ENCODE assay signal across 11 cellular contexts in the genomic region with DNA sequence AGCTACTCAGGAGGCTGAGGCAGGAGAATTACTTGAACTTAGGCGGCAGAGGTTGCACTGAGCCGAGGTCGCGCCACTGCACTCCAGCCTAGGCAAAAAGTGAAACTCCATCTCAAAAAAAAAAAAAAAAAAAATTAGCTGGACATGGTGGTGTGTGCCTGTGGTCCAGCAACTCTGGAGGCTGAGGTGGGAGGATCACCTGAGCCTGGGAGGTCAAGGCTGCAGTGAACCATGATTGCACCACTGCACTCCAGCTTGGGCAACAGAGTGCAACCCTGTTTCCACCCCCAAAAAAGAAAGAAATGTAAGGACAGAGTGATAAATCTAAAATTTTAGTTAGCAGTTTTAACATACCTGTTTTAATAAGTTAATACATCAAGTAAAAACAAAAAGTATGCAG. TPM values are rescaled to one million over a fixed set of nuclear protein-coding genes. Genes with fewer than 3 reads are reported as not detected.
DNase-seq lines count a peak whose midpoint lies in the region; ATAC-seq and TF ChIP-seq lines count a peak whose summit lies in the region.
"Not testable (repeated sequence)": the region's sequence is repeated elsewhere in the genome, so short reads cannot be mapped to it uniquely, and the experiment has no call there.
"Had no signal": no experiment of that assay in that cellular context is flagged by ENCODE, and none has a peak within 500 bp of the region (broad histone marks: within the 10 kb centered on the region; RNA-seq: fewer than 3 reads in every experiment).

No MANE protein-coding gene starts in this region.

- H4K20me1 ChIP-seq in OCI-LY3 (ENCODE audit: insufficient read depth, low read length), result not testable (repeated sequence)

- peak overlapping the region; percentile 93 for H3K27ac Mint-ChIP-seq in T-helper 2 cell treated with Interferon-gamma antibody and Interleukin-4, amounts not matched to agents 5 μg/mL and 100 μg/mL, for 36 hours
- peak overlapping the region; percentile 92 for H3K27ac Mint-ChIP-seq in activated CD4-positive, alpha-beta memory T cell treated with anti-CD3 and anti-CD28 coated beads for 36 hours
- H3K27ac Mint-ChIP-seq in activated CD8-positive, alpha-beta T cell treated with anti-CD3 and anti-CD28 coated beads, Interleukin-2, amount 10 ng/mL, durations not matched to agents 7 days and 5 days, result peak overlapping the region; percentile 92
- H3K27ac Mint-ChIP-seq in activated T-helper 1 cell treated with anti-CD3 and anti-CD28 coated beads, Interleukin-12 subunit alpha, Interleukin-12 subunit beta, Interleukin-2, Interleukin-4 antibody, amounts not matched to agents 30 ng/mL and 10 ng/mL and 1 ng/mL, durations not matched to agents 14 hours and 24 hours and 36 hours, result peak overlapping the region; percentile 29
- peak overlapping the region; percentile 98 for H3K27ac Mint-ChIP-seq in activated naive CD8-positive, alpha-beta T cell treated with anti-CD3 and anti-CD28 coated beads, Interleukin-2, amount 10 ng/mL, durations not matched to agents 7 days and 5 days
- H3K27ac Mint-ChIP-seq in stimulated activated effector memory CD8-positive, alpha-beta T cell treated with anti-CD3 and anti-CD28 coated beads, Interleukin-12 subunit alpha, Interleukin-12 subunit beta, amount 100 ng/mL, for 72 hours, result peak overlapping the region; percentile 38

- H3K36me3 ChIP-seq in OCI-LY3 (replicated peaks; ENCODE audit: low read depth, low read length), result not testable (repeated sequence)

- H3K4me2 ChIP-seq in OCI-LY3 (ENCODE audit: low read length), result peak overlapping the region; percentile 73

- not testable (repeated sequence) for TF ChIP-seq CTCF in OCI-LY3 (IDR thresholded peaks at IDR 0.05; ENCODE audit: low read depth, low read length)

- not testable (repeated sequence) for ATAC-seq in activated CD8-positive, alpha-beta T cell treated with anti-CD3 and anti-CD28 coated beads, Interleukin-2, amount 10 ng/mL, durations not matched to agents 7 days and 5 days; activated naive CD8-positive, alpha-beta T cell treated with anti-CD3 and anti-CD28 coated beads, Interleukin-2, amount 10 ng/mL, durations not matched to agents 7 days and 5 days (ENCODE audit: low read depth); stimulated activated effector memory CD8-positive, alpha-beta T cell treated with anti-CD3 and anti-CD28 coated beads, Interleukin-12 subunit alpha, Interleukin-12 subunit beta, amount 100 ng/mL, for 72 hours

- peaks cover 15% of the 10 kb centered on the region for H3K9me3 ChIP-seq in OCI-LY3 (ENCODE audit: insufficient read depth, low read length)

- not testable (repeated sequence) for H3K27ac ChIP-seq in OCI-LY3 (ENCODE audit: low read length)

- H3K4me1 Mint-ChIP-seq in T-helper 2 cell treated with Interferon-gamma antibody and Interleukin-4, amounts not matched to agents 5 μg/mL and 100 μg/mL, for 36 hours (ENCODE audit: low read depth), result peaks cover 44% of the 10 kb centered on the region
- peaks cover 34% of the 10 kb centered on the region for H3K4me1 Mint-ChIP-seq in activated CD4-positive, alpha-beta memory T cell treated with anti-CD3 and anti-CD28 coated beads for 36 hours (ENCODE audit: low read depth)
- peaks cover 55% of the 10 kb centered on the region for H3K4me1 Mint-ChIP-seq in activated CD8-positive, alpha-beta T cell treated with anti-CD3 and anti-CD28 coated beads, Interleukin-2, amount 10 ng/mL, durations not matched to agents 7 days and 5 days (ENCODE audit: low read depth)
- H3K4me1 Mint-ChIP-seq in activated T-helper 1 cell treated with anti-CD3 and anti-CD28 coated beads, Interleukin-12 subunit alpha, Interleukin-12 subunit beta, Interleukin-2, Interleukin-4 antibody, amounts not matched to agents 30 ng/mL and 10 ng/mL and 1 ng/mL, durations not matched to agents 14 hours and 24 hours and 36 hours (ENCODE audit: low read depth), result peaks cover 46% of the 10 kb centered on the region
- peaks cover 38% of the 10 kb centered on the region for H3K4me1 Mint-ChIP-seq in activated naive CD8-positive, alpha-beta T cell treated with anti-CD3 and anti-CD28 coated beads, Interleukin-2, amount 10 ng/mL, durations not matched to agents 7 days and 5 days
- H3K4me1 Mint-ChIP-seq in stimulated activated effector memory CD8-positive, alpha-beta T cell treated with anti-CD3 and anti-CD28 coated beads, Interleukin-12 subunit alpha, Interleukin-12 subunit beta, amount 100 ng/mL, for 72 hours, result peaks cover 30% of the 10 kb centered on the region

- H3K4me1 ChIP-seq in OCI-LY3 (ENCODE audit: low read length), result peaks cover 48% of the 10 kb centered on the region

- H3K27me3 Mint-ChIP-seq in T-helper 2 cell treated with Interferon-gamma antibody and Interleukin-4, amounts not matched to agents 5 μg/mL and 100 μg/mL, for 36 hours (ENCODE audit: low read depth); activated CD4-positive, alpha-beta memory T cell treated with anti-CD3 and anti-CD28 coated beads for 36 hours; activated CD8-positive, alpha-beta T cell treated with anti-CD3 and anti-CD28 coated beads, Interleukin-2, amount 10 ng/mL, durations not matched to agents 7 days and 5 days (ENCODE audit: low read depth); activated T-helper 1 cell treated with anti-CD3 and anti-CD28 coated beads, Interleukin-12 subunit alpha, Interleukin-12 subunit beta, Interleukin-2, Interleukin-4 antibody, amounts not matched to agents 30 ng/mL and 10 ng/mL and 1 ng/mL, durations not matched to agents 14 hours and 24 hours and 36 hours (ENCODE audit: insufficient read depth); activated naive CD8-positive, alpha-beta T cell treated with anti-CD3 and anti-CD28 coated beads, Interleukin-2, amount 10 ng/mL, durations not matched to agents 7 days and 5 days: not testable (repeated sequence)

- not testable (repeated sequence) for H3K79me2 ChIP-seq in OCI-LY3 (ENCODE audit: low read length)

- POLR2A ChIA-PET in activated CD4-positive, alpha-beta memory T cell treated with anti-CD3 and anti-CD28 coated beads for 36 hours (lab: Charles Lee), result interaction anchor here (1.2 kb wide), 1 partner anchor 32 kb away, joined by 3 read pairs; no protein-coding TSS in a partner anchor
- POLR2A ChIA-PET in activated CD8-positive, alpha-beta T cell treated with anti-CD3 and anti-CD28 coated beads, Interleukin-2, amount 10 ng/mL, durations not matched to agents 7 days and 5 days (lab: Charles Lee), result interaction anchor here (0.6 to 2.4 kb wide), 5 partner anchors 12 to 74 kb away, joined by 3 to 9 read pairs (median 4); partner anchors contain the start of genes CKLF and CMTM2
- POLR2A ChIA-PET in activated naive CD8-positive, alpha-beta T cell treated with anti-CD3 and anti-CD28 coated beads, Interleukin-2, amount 10 ng/mL, durations not matched to agents 7 days and 5 days (lab: Charles Lee), result interaction anchor here (0.6 to 3.0 kb wide), 5 partner anchors 44 to 276 kb away, joined by 3 to 19 read pairs (median 4); partner anchors contain the start of gene CKLF

- not testable (repeated sequence) for H3K9me3 Mint-ChIP-seq in T-helper 2 cell treated with Interferon-gamma antibody and Interleukin-4, amounts not matched to agents 5 μg/mL and 100 μg/mL, for 36 hours; activated CD4-positive, alpha-beta memory T cell treated with anti-CD3 and anti-CD28 coated beads for 36 hours; activated CD8-positive, alpha-beta T cell treated with anti-CD3 and anti-CD28 coated beads, Interleukin-2, amount 10 ng/mL, durations not matched to agents 7 days and 5 days (ENCODE audit: insufficient read depth); activated T-helper 1 cell treated with anti-CD3 and anti-CD28 coated beads, Interleukin-12 subunit alpha, Interleukin-12 subunit beta, Interleukin-2, Interleukin-4 antibody, amounts not matched to agents 30 ng/mL and 10 ng/mL and 1 ng/mL, durations not matched to agents 14 hours and 24 hours and 36 hours; activated naive CD8-positive, alpha-beta T cell treated with anti-CD3 and anti-CD28 coated beads, Interleukin-2, amount 10 ng/mL, durations not matched to agents 7 days and 5 days; stimulated activated effector memory CD8-positive, alpha-beta T cell treated with anti-CD3 and anti-CD28 coated beads, Interleukin-12 subunit alpha, Interleukin-12 subunit beta, amount 100 ng/mL, for 72 hours

- CTCF ChIA-PET in activated CD4-positive, alpha-beta memory T cell treated with anti-CD3 and anti-CD28 coated beads for 36 hours (lab: Charles Lee), result interaction anchor here (0.8 to 0.9 kb wide), 2 partner anchors 12 to 33 kb away, joined by 3 read pairs; no protein-coding TSS in a partner anchor
- CTCF ChIA-PET in activated CD8-positive, alpha-beta T cell treated with anti-CD3 and anti-CD28 coated beads, Interleukin-2, amount 10 ng/mL, durations not matched to agents 7 days and 5 days (lab: Charles Lee), result interaction anchor here (1.8 to 4.2 kb wide), 4 partner anchors 10 to 54 kb away, joined by 5 to 24 read pairs (median 8); no protein-coding TSS in a partner anchor

- H3K4me3 Mint-ChIP-seq in T-helper 2 cell treated with Interferon-gamma antibody and Interleukin-4, amounts not matched to agents 5 μg/mL and 100 μg/mL, for 36 hours; activated CD4-positive, alpha-beta memory T cell treated with anti-CD3 and anti-CD28 coated beads for 36 hours; activated CD8-positive, alpha-beta T cell treated with anti-CD3 and anti-CD28 coated beads, Interleukin-2, amount 10 ng/mL, durations not matched to agents 7 days and 5 days; activated T-helper 1 cell treated with anti-CD3 and anti-CD28 coated beads, Interleukin-12 subunit alpha, Interleukin-12 subunit beta, Interleukin-2, Interleukin-4 antibody, amounts not matched to agents 30 ng/mL and 10 ng/mL and 1 ng/mL, durations not matched to agents 14 hours and 24 hours and 36 hours; stimulated activated effector memory CD8-positive, alpha-beta T cell treated with anti-CD3 and anti-CD28 coated beads, Interleukin-12 subunit alpha, Interleukin-12 subunit beta, amount 100 ng/mL, for 72 hours: not testable (repeated sequence)
- peak overlapping the region; percentile 42 for H3K4me3 Mint-ChIP-seq in activated naive CD8-positive, alpha-beta T cell treated with anti-CD3 and anti-CD28 coated beads, Interleukin-2, amount 10 ng/mL, durations not matched to agents 7 days and 5 days

- peaks cover 26% of the 10 kb centered on the region for H3K27me3 ChIP-seq in OCI-LY3 (ENCODE audit: low read depth, low read length)

- not testable (repeated sequence) for H2AFZ ChIP-seq in OCI-LY3 (ENCODE audit: low read depth, low read length)

- not testable (repeated sequence) for DNase-seq in T-helper 2 cell treated with Interferon-gamma antibody and Interleukin-4, amounts not matched to agents 5 μg/mL and 100 μg/mL, for 36 hours (ENCODE audit: low spot score); activated CD4-positive, alpha-beta memory T cell treated with anti-CD3 and anti-CD28 coated beads for 36 hours; activated CD8-positive, alpha-beta T cell treated with anti-CD3 and anti-CD28 coated beads, Interleukin-2, amount 10 ng/mL, durations not matched to agents 7 days and 5 days; activated T-helper 1 cell treated with anti-CD3 and anti-CD28 coated beads, Interleukin-12 subunit alpha, Interleukin-12 subunit beta, Interleukin-2, Interleukin-4 antibody, amounts not matched to agents 30 ng/mL and 10 ng/mL and 1 ng/mL, durations not matched to agents 14 hours and 24 hours and 36 hours (ENCODE audit: low spot score); activated naive CD8-positive, alpha-beta T cell treated with anti-CD3 and anti-CD28 coated beads, Interleukin-2, amount 10 ng/mL, durations not matched to agents 7 days and 5 days; stimulated activated effector memory CD8-positive, alpha-beta T cell treated with anti-CD3 and anti-CD28 coated beads, Interleukin-12 subunit alpha, Interleukin-12 subunit beta, amount 100 ng/mL, for 72 hours (ENCODE audit: low spot score in 2 of 2)

- H3K9ac ChIP-seq in OCI-LY3 (ENCODE audit: low read length), result not testable (repeated sequence)

- not testable (repeated sequence) for H3K36me3 Mint-ChIP-seq in T-helper 2 cell treated with Interferon-gamma antibody and Interleukin-4, amounts not matched to agents 5 μg/mL and 100 μg/mL, for 36 hours (ENCODE audit: low read depth); activated CD4-positive, alpha-beta memory T cell treated with anti-CD3 and anti-CD28 coated beads for 36 hours; activated T-helper 1 cell treated with anti-CD3 and anti-CD28 coated beads, Interleukin-12 subunit alpha, Interleukin-12 subunit beta, Interleukin-2, Interleukin-4 antibody, amounts not matched to agents 30 ng/mL and 10 ng/mL and 1 ng/mL, durations not matched to agents 14 hours and 24 hours and 36 hours (ENCODE audit: low read depth); stimulated activated effector memory CD8-positive, alpha-beta T cell treated with anti-CD3 and anti-CD28 coated beads, Interleukin-12 subunit alpha, Interleukin-12 subunit beta, amount 100 ng/mL, for 72 hours
- peaks cover 12% of the 10 kb centered on the region for H3K36me3 Mint-ChIP-seq in activated CD8-positive, alpha-beta T cell treated with anti-CD3 and anti-CD28 coated beads, Interleukin-2, amount 10 ng/mL, durations not matched to agents 7 days and 5 days (ENCODE audit: low read depth)
- H3K36me3 Mint-ChIP-seq in activated naive CD8-positive, alpha-beta T cell treated with anti-CD3 and anti-CD28 coated beads, Interleukin-2, amount 10 ng/mL, durations not matched to agents 7 days and 5 days, result peaks cover 14% of the 10 kb centered on the region

- intact Hi-C loops in activated CD4-positive, alpha-beta memory T cell treated with anti-CD3 and anti-CD28 coated beads for 36 hours (cut with micrococcal nuclease), result loop anchor here (2.0 kb wide), 1 partner anchor 74 kb away; no protein-coding TSS in a partner anchor
- intact Hi-C loops in activated T-helper 1 cell treated with anti-CD3 and anti-CD28 coated beads, Interleukin-12 subunit alpha, Interleukin-12 subunit beta, Interleukin-2, Interleukin-4 antibody, amounts not matched to agents 30 ng/mL and 10 ng/mL and 1 ng/mL, durations not matched to agents 14 hours and 24 hours and 36 hours (cut with micrococcal nuclease), result loop anchor here (2.0 kb wide), 1 partner anchor 32 kb away; no protein-coding TSS in a partner anchor

- H3K4me3 ChIP-seq in OCI-LY3 (ENCODE audit: low read length), result not testable (repeated sequence)

RNA-seq across cellular contexts. Expression of gene CMTM3, which starts 7.9 kb away (rescaled TPM):
- 10 to 100 TPM; 64.6 to 65.9 TPM for total RNA-seq in activated CD4-positive, alpha-beta memory T cell treated with anti-CD3 and anti-CD28 coated beads for 36 hours
- total RNA-seq in activated CD8-positive, alpha-beta T cell treated with anti-CD3 and anti-CD28 coated beads, Interleukin-2, amount 10 ng/mL, durations not matched to agents 7 days and 5 days, result 100 to 1,000 TPM; 102 to 104 TPM
- 93.1 and 94.1 TPM in 2 replicates for total RNA-seq in activated T-helper 1 cell treated with anti-CD3 and anti-CD28 coated beads, Interleukin-12 subunit alpha, Interleukin-12 subunit beta, Interleukin-2, Interleukin-4 antibody, amounts not matched to agents 30 ng/mL and 10 ng/mL and 1 ng/mL, durations not matched to agents 14 hours and 24 hours and 36 hours
- 100 to 1,000 TPM; 107 to 108 TPM for total RNA-seq in activated naive CD8-positive, alpha-beta T cell treated with anti-CD3 and anti-CD28 coated beads, Interleukin-2, amount 10 ng/mL, durations not matched to agents 7 days and 5 days

RNA-seq across cellular contexts. Expression of gene CMTM2, which starts 17.3 kb away (rescaled TPM):
- under 1 TPM; 0.36 to 0.45 TPM for total RNA-seq in activated CD4-positive, alpha-beta memory T cell treated with anti-CD3 and anti-CD28 coated beads for 36 hours
- under 1 TPM; 0.68 to 0.82 TPM for total RNA-seq in activated CD8-positive, alpha-beta T cell treated with anti-CD3 and anti-CD28 coated beads, Interleukin-2, amount 10 ng/mL, durations not matched to agents 7 days and 5 days
- total RNA-seq in activated T-helper 1 cell treated with anti-CD3 and anti-CD28 coated beads, Interleukin-12 subunit alpha, Interleukin-12 subunit beta, Interleukin-2, Interleukin-4 antibody, amounts not matched to agents 30 ng/mL and 10 ng/mL and 1 ng/mL, durations not matched to agents 14 hours and 24 hours and 36 hours, result 0.80 and 1.2 TPM in 2 replicates
- 1 to 10 TPM in 1 of 2 experiments, under 1 TPM in 1; 0.45 to 1.3 TPM for total RNA-seq in activated naive CD8-positive, alpha-beta T cell treated with anti-CD3 and anti-CD28 coated beads, Interleukin-2, amount 10 ng/mL, durations not matched to agents 7 days and 5 days
- total RNA-seq: A172; A673; Caco-2; CD8-positive, alpha-beta T cell had no signal

RNA-seq across cellular contexts. Expression of gene CMTM1, which starts 30.3 kb away (rescaled TPM):
- total RNA-seq in activated CD4-positive, alpha-beta memory T cell treated with anti-CD3 and anti-CD28 coated beads for 36 hours, result 10 to 100 TPM; 10.1 to 11.5 TPM
- 10 to 100 TPM; 13.6 to 15.0 TPM for total RNA-seq in activated CD8-positive, alpha-beta T cell treated with anti-CD3 and anti-CD28 coated beads, Interleukin-2, amount 10 ng/mL, durations not matched to agents 7 days and 5 days
- 12.5 and 13.9 TPM in 2 replicates for total RNA-seq in activated T-helper 1 cell treated with anti-CD3 and anti-CD28 coated beads, Interleukin-12 subunit alpha, Interleukin-12 subunit beta, Interleukin-2, Interleukin-4 antibody, amounts not matched to agents 30 ng/mL and 10 ng/mL and 1 ng/mL, durations not matched to agents 14 hours and 24 hours and 36 hours
- 10 to 100 TPM; 10.6 to 13.5 TPM for total RNA-seq in activated naive CD8-positive, alpha-beta T cell treated with anti-CD3 and anti-CD28 coated beads, Interleukin-2, amount 10 ng/mL, durations not matched to agents 7 days and 5 days

RNA-seq across cellular contexts. Expression of gene CKLF, which starts 44.2 kb away (rescaled TPM):
- 100 to 1,000 TPM; 167 to 173 TPM for total RNA-seq in activated CD4-positive, alpha-beta memory T cell treated with anti-CD3 and anti-CD28 coated beads for 36 hours
- total RNA-seq in activated CD8-positive, alpha-beta T cell treated with anti-CD3 and anti-CD28 coated beads, Interleukin-2, amount 10 ng/mL, durations not matched to agents 7 days and 5 days, result 100 to 1,000 TPM; 137 to 139 TPM
- total RNA-seq in activated T-helper 1 cell treated with anti-CD3 and anti-CD28 coated beads, Interleukin-12 subunit alpha, Interleukin-12 subunit beta, Interleukin-2, Interleukin-4 antibody, amounts not matched to agents 30 ng/mL and 10 ng/mL and 1 ng/mL, durations not matched to agents 14 hours and 24 hours and 36 hours, result 153 and 159 TPM in 2 replicates
- total RNA-seq in activated naive CD8-positive, alpha-beta T cell treated with anti-CD3 and anti-CD28 coated beads, Interleukin-2, amount 10 ng/mL, durations not matched to agents 7 days and 5 days, result 100 to 1,000 TPM; 124 to 130 TPM

RNA-seq across cellular contexts. Expression of gene TK2, which starts 46.6 kb away (rescaled TPM):
- 1 to 10 TPM; 5.4 to 5.8 TPM for total RNA-seq in activated CD4-positive, alpha-beta memory T cell treated with anti-CD3 and anti-CD28 coated beads for 36 hours
- 1 to 10 TPM; 5.7 to 6.4 TPM for total RNA-seq in activated CD8-positive, alpha-beta T cell treated with anti-CD3 and anti-CD28 coated beads, Interleukin-2, amount 10 ng/mL, durations not matched to agents 7 days and 5 days
- total RNA-seq in activated T-helper 1 cell treated with anti-CD3 and anti-CD28 coated beads, Interleukin-12 subunit alpha, Interleukin-12 subunit beta, Interleukin-2, Interleukin-4 antibody, amounts not matched to agents 30 ng/mL and 10 ng/mL and 1 ng/mL, durations not matched to agents 14 hours and 24 hours and 36 hours, result 7.3 and 8.4 TPM in 2 replicates
- total RNA-seq in activated naive CD8-positive, alpha-beta T cell treated with anti-CD3 and anti-CD28 coated beads, Interleukin-2, amount 10 ng/mL, durations not matched to agents 7 days and 5 days, result 1 to 10 TPM; 7.0 to 8.6 TPM

Comparison
In these comparisons a context has a peak if more than half of its experiments do, and no peak if none do; other contexts are left out.
1. H3K27ac Mint-ChIP-seq: peak in every context shown above with its lines; median percentile 98 in activated naive CD8-positive, alpha-beta T cell treated with anti-CD3 and anti-CD28 coated beads, Interleukin-2, amount 10 ng/mL, durations not matched to agents 7 days and 5 days; 93 in T-helper 2 cell treated with Interferon-gamma antibody and Interleukin-4, amounts not matched to agents 5 μg/mL and 100 μg/mL, for 36 hours; 92 in activated CD4-positive, alpha-beta memory T cell treated with anti-CD3 and anti-CD28 coated beads for 36 hours; 92 in activated CD8-positive, alpha-beta T cell treated with anti-CD3 and anti-CD28 coated beads, Interleukin-2, amount 10 ng/mL, durations not matched to agents 7 days and 5 days; 38 in stimulated activated effector memory CD8-positive, alpha-beta T cell treated with anti-CD3 and anti-CD28 coated beads, Interleukin-12 subunit alpha, Interleukin-12 subunit beta, amount 100 ng/mL, for 72 hours; 29 in activated T-helper 1 cell treated with anti-CD3 and anti-CD28 coated beads, Interleukin-12 subunit alpha, Interleukin-12 subunit beta, Interleukin-2, Interleukin-4 antibody, amounts not matched to agents 30 ng/mL and 10 ng/mL and 1 ng/mL, durations not matched to agents 14 hours and 24 hours and 36 hours.